ENCODE assay signal across 8 cellular contexts in genomic region chr14:24425704-24426103, GRCh38. TPM values are rescaled to one million over a fixed set of nuclear protein-coding genes. Genes with fewer than 3 reads are reported as not detected.
A peak's percentile ranks its signal among the peaks of the same experiment; 100 is the strongest.
DNase-seq lines count a peak whose midpoint lies in the region; ATAC-seq lines count a peak whose summit lies in the region.
"Had no signal": no experiment of that assay in that cellular context is flagged by ENCODE, and none has a peak within 500 bp of the region (broad histone marks: within the 10 kb centered on the region; RNA-seq: fewer than 3 reads in every experiment).

No MANE protein-coding gene starts in this region.

- ATAC-seq in activated T-cell treated with anti-CD3 and anti-CD28 coated beads, Interleukin-2, amount 50 U/mL, for 72 hours (replicated peaks in 1 of 2), result peak in 1 of 2 donors; percentile 4
- ATAC-seq in central memory CD8-positive, alpha-beta T cell (replicated peaks; ENCODE audit: extremely low read depth, poor library complexity, severe bottlenecking), result no peak
- ATAC-seq in GM18868 (IDR thresholded peaks at IDR 0.05; ENCODE audit: unreplicated experiment) (no peak), GM21367 (IDR thresholded peaks at IDR 0.05; ENCODE audit: unreplicated experiment) (no peak)
- ATAC-seq: left lobe of liver had no signal

- H3K36me3 ChIP-seq in skeletal muscle satellite cell (ENCODE audit: insufficient read depth, low read length), result no peaks in the 10 kb centered on the region

- H3K27ac Mint-ChIP-seq in activated T-cell treated with anti-CD3 and anti-CD28 coated beads, Interleukin-2, amount 50 U/mL, for 72 hours, result peak overlapping the region; percentile 81
- H3K27ac Mint-ChIP-seq in central memory CD8-positive, alpha-beta T cell (ENCODE audit: low read depth), result peak overlapping the region; percentile 7

- peaks cover 6% of the 10 kb centered on the region for H3K27me3 ChIP-seq in skeletal muscle satellite cell (ENCODE audit: control insufficient read depth, insufficient read depth, low read length)

- H3K9me3 Mint-ChIP-seq in activated T-cell treated with anti-CD3 and anti-CD28 coated beads, Interleukin-2, amount 50 U/mL, for 72 hours, result no peaks in the 10 kb centered on the region
- no peaks in the 10 kb centered on the region for H3K9me3 Mint-ChIP-seq in central memory CD8-positive, alpha-beta T cell

- peak overlapping the region; percentile 6 for H3K4me2 ChIP-seq in skeletal muscle satellite cell (ENCODE audit: low read length)

- H3K4me1 ChIP-seq in skeletal muscle satellite cell (ENCODE audit: control insufficient read depth, insufficient read depth, low read length), result peaks cover 27% of the 10 kb centered on the region

- DNase-seq in activated T-cell treated with anti-CD3 and anti-CD28 coated beads, Interleukin-2, amount 50 U/mL, for 72 hours, result no peak
- no peak for DNase-seq in activated T-cell treated with anti-CD3 and anti-CD28 coated beads, Interleukin-2, amount 50 U/mL, for 1 hour
- no peak for DNase-seq in central memory CD8-positive, alpha-beta T cell (ENCODE audit: low spot score in 2 of 2)
- DNase-seq: NCI-H2029 treated with DMSO at 0.1 percent for 48 hours had no signal

- peaks cover 42% of the 10 kb centered on the region for H3K4me1 Mint-ChIP-seq in activated T-cell treated with anti-CD3 and anti-CD28 coated beads, Interleukin-2, amount 50 U/mL, for 72 hours (ENCODE audit: low read depth)
- H3K4me1 Mint-ChIP-seq in central memory CD8-positive, alpha-beta T cell, result peaks cover 15% of the 10 kb centered on the region

- no peaks in the 10 kb centered on the region for H3K9me3 ChIP-seq in skeletal muscle satellite cell (replicated peaks; ENCODE audit: low read length)

- H3K9ac ChIP-seq in skeletal muscle satellite cell (ENCODE audit: low read depth, low read length), result no peak overlapping the region

- no peak overlapping the region for H3K4me3 ChIP-seq in skeletal muscle satellite cell (ENCODE audit: low read length)

- no peaks in the 10 kb centered on the region for H3K36me3 Mint-ChIP-seq in activated T-cell treated with anti-CD3 and anti-CD28 coated beads, Interleukin-2, amount 50 U/mL, for 72 hours (ENCODE audit: insufficient read depth in 2 of 2)
- peaks cover 7% of the 10 kb centered on the region for H3K36me3 Mint-ChIP-seq in central memory CD8-positive, alpha-beta T cell (ENCODE audit: insufficient read depth)

- no peaks in the 10 kb centered on the region for H3K27me3 Mint-ChIP-seq in activated T-cell treated with anti-CD3 and anti-CD28 coated beads, Interleukin-2, amount 50 U/mL, for 72 hours (ENCODE audit: low read depth)
- no peaks in the 10 kb centered on the region for H3K27me3 Mint-ChIP-seq in central memory CD8-positive, alpha-beta T cell

- peak overlapping the region in 1 of 2 donors; percentile 60 for H3K4me3 Mint-ChIP-seq in activated T-cell treated with anti-CD3 and anti-CD28 coated beads, Interleukin-2, amount 50 U/mL, for 72 hours
- H3K4me3 Mint-ChIP-seq in central memory CD8-positive, alpha-beta T cell, result no peak overlapping the region

RNA-seq across cellular contexts. Expression of gene CBLN3, which starts 3.8 kb away (rescaled TPM):
- 10 to 100 TPM; 15.7 to 30.7 TPM for total RNA-seq in activated T-cell treated with anti-CD3 and anti-CD28 coated beads, Interleukin-2, amount 50 U/mL, for 72 hours
- total RNA-seq in skeletal muscle satellite cell (2012; rRNA removed), result 1.5 and 3.3 TPM in 2 replicates

RNA-seq across cellular contexts. Expression of gene KHNYN, which starts 4.0 kb away (rescaled TPM):
- total RNA-seq in activated T-cell treated with anti-CD3 and anti-CD28 coated beads, Interleukin-2, amount 50 U/mL, for 72 hours, result 100 to 1,000 TPM; 114 to 126 TPM
- 28.6 and 28.9 TPM in 2 replicates for total RNA-seq in skeletal muscle satellite cell (2012; rRNA removed)

RNA-seq across cellular contexts. Expression of gene SDR39U1, which starts 16.9 kb away (rescaled TPM):
- 10 to 100 TPM; 38.5 to 44.8 TPM for total RNA-seq in activated T-cell treated with anti-CD3 and anti-CD28 coated beads, Interleukin-2, amount 50 U/mL, for 72 hours
- 8.4 and 15.9 TPM in 2 replicates for total RNA-seq in skeletal muscle satellite cell (2012; rRNA removed)

RNA-seq across cellular contexts. Expression of gene NYNRIN, which starts 26.9 kb away (rescaled TPM):
- total RNA-seq in activated T-cell treated with anti-CD3 and anti-CD28 coated beads, Interleukin-2, amount 50 U/mL, for 72 hours, result under 1 TPM; 0.09 to 0.14 TPM
- 1.3 and 1.8 TPM in 2 replicates for total RNA-seq in skeletal muscle satellite cell (2012; rRNA removed)

RNA-seq across cellular contexts. Expression of gene NFATC4, which starts 57.7 kb away (rescaled TPM):
- 10 to 100 TPM in 1 of 2 donors, 1 to 10 TPM in 1; 2.6 to 11.3 TPM for total RNA-seq in activated T-cell treated with anti-CD3 and anti-CD28 coated beads, Interleukin-2, amount 50 U/mL, for 72 hours
- 23.3 and 24.9 TPM in 2 replicates for total RNA-seq in skeletal muscle satellite cell (2012; rRNA removed)
